ENCODE assay signal across 28 cellular contexts in genomic region chr10:2733278-2733963, GRCh38.
"Had no signal": no experiment of that assay in that cellular context is flagged by ENCODE, and none has a peak within 500 bp of the region (broad histone marks: within the 10 kb centered on the region; RNA-seq: fewer than 3 reads in every experiment).

No MANE protein-coding gene starts in this region.

- H3K36me3 Mint-ChIP-seq: mesothelial cell of epicardium, natural killer cell, neural progenitor cell had no signal

- FAIRE-seq: urothelium cell line had no signal

- ATAC-seq: natural killer cell; right cardiac atrium; sciatic nerve; stimulated activated naive B cell treated with anti-CD40 and anti-IgM and Interleukin-4, amounts not matched to agents 10 μg/mL and 1 μg/mL and 100 μg/mL, for 72 hours; upper lobe of right lung had no signal

- H3K4me1 ChIP-seq: left ventricle myocardium inferior, neural progenitor cell, suprapubic skin, tibial artery, upper lobe of right lung had no signal

- H3K4me2 ChIP-seq: hepatocyte, neural progenitor cell had no signal

- H3K9me3 ChIP-seq: ovary, suprapubic skin, thoracic aorta, upper lobe of right lung had no signal

- H3K4me1 Mint-ChIP-seq: mesothelial cell of epicardium; naive B cell; natural killer cell; nephron progenitor cell; neural progenitor cell; stimulated activated naive B cell treated with anti-CD40 and anti-IgM and Interleukin-4, amounts not matched to agents 10 μg/mL and 1 μg/mL and 100 μg/mL, for 72 hours had no signal

- H3K9me3 Mint-ChIP-seq: neural progenitor cell had no signal

- H3K4me3 Mint-ChIP-seq: mesothelial cell of epicardium; naive B cell; natural killer cell; nephron progenitor cell; neural progenitor cell; stimulated activated naive B cell treated with anti-CD40 and anti-IgM and Interleukin-4, amounts not matched to agents 10 μg/mL and 1 μg/mL and 100 μg/mL, for 72 hours; stimulated activated naive CD8-positive, alpha-beta T cell treated with anti-CD3 and anti-CD28 coated beads, Interleukin-15, Interleukin-2, amounts not matched to agents 100 ng/mL and 50 ng/mL, for 24 hours had no signal

- H3K27ac Mint-ChIP-seq: mesothelial cell of epicardium; naive B cell; natural killer cell; nephron progenitor cell; neural progenitor cell; progenitor cell of endocrine pancreas; stimulated activated naive B cell treated with anti-CD40 and anti-IgM and Interleukin-4, amounts not matched to agents 10 μg/mL and 1 μg/mL and 100 μg/mL, for 72 hours; stimulated activated naive CD8-positive, alpha-beta T cell treated with anti-CD3 and anti-CD28 coated beads, Interleukin-15, Interleukin-2, amounts not matched to agents 100 ng/mL and 50 ng/mL, for 24 hours had no signal

- H3K4me3 ChIP-seq: hepatocyte, left ventricle myocardium inferior, lung, neural progenitor cell, ovary, skin epidermis, suprapubic skin, thoracic aorta, tibial artery, upper lobe of right lung had no signal

- DNase-seq: islet precursor cell; left ventricle myocardium inferior; mesendoderm; naive B cell; natural killer cell; nephron progenitor cell; ovary; retina; stimulated activated CD4-positive, alpha-beta T cell treated with anti-CD3 and anti-CD28 coated beads, Interleukin-12 subunit alpha, Interleukin-12 subunit beta, amount 100 ng/mL, for 4 hours; stimulated activated CD4-positive, alpha-beta T cell treated with anti-CD3 and anti-CD28 coated beads, Interleukin-15, amount 100 ng/mL, for 24 hours; stimulated activated CD4-positive, alpha-beta T cell treated with anti-CD3 and anti-CD28 coated beads, Interleukin-2, amount 100 ng/mL, for 24 hours; stimulated activated CD4-positive, alpha-beta T cell treated with anti-CD3 and anti-CD28 coated beads, Interleukin-4, amount 100 ng/mL, for 1 hour; stimulated activated naive B cell treated with anti-CD40 and anti-IgM and Interleukin-4, amounts not matched to agents 10 μg/mL and 1 μg/mL and 100 μg/mL, for 72 hours; tibial artery; trophoblast cell; upper lobe of right lung had no signal

- H3K27ac ChIP-seq: hepatocyte, left ventricle myocardium inferior, neural progenitor cell, ovary, skin epidermis, suprapubic skin, thoracic aorta, tibial artery, upper lobe of right lung had no signal
